21 cellular contexts compared by ENCODE assay signal in the genomic region with DNA sequence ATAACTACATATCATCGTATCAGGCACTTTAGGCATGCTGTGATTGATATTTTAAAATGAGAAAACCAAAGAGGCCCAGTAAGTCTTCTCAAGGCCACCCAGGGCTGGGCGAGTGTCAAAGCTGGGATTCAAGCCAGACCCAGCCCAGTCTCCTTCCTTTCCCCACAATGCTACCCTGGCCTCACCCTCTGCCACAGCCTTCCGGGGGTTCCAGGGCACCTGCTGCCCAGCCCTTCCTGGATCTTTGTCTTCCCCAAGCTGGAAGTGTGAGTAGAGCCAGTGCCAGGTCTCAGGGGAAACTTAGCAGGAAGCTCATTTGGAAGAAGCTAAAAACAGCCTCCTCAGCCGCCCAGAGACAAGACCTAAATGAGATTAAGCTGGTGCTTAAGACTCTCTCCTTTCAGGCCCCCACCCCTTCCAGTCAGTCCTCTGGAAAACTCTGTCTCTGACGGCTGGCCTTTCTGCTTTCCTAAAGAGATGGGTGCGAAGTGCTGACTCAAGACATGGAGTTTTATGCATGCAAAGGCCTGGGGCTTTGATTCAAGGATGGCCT.
DNase-seq lines count a peak whose midpoint lies in the region; ATAC-seq and TF ChIP-seq lines count a peak whose summit lies in the region.
"Had no signal": no experiment of that assay in that cellular context is flagged by ENCODE, and none has a peak within 500 bp of the region (broad histone marks: within the 10 kb centered on the region; RNA-seq: fewer than 3 reads in every experiment).

No MANE protein-coding gene starts in this region.

- no peaks in the 10 kb centered on the region for H3K36me3 ChIP-seq in A673 (ENCODE audit: insufficient read depth, low read length, poor library complexity, severe bottlenecking)
- H3K36me3 ChIP-seq in mucosa of descending colon (ENCODE audit: low read depth), result no peaks in the 10 kb centered on the region
- H3K36me3 ChIP-seq: BLaER1 treated with 17β-estradiol and CSF1 and Interleukin-3, amounts not matched to agents 10 nM and 100 nM; SJCRH30 had no signal

- no peaks in the 10 kb centered on the region for H3K27me3 ChIP-seq in A673 (replicated peaks; ENCODE audit: insufficient read depth, low read depth, low read length, poor library complexity)
- H3K27me3 ChIP-seq: BLaER1 treated with 17β-estradiol and CSF1 and Interleukin-3, amounts not matched to agents 10 nM and 100 nM; SJCRH30 had no signal

- CTCF ChIA-PET in A673 (lab: Charles Lee), result no interaction called here

- H3K36me3 Mint-ChIP-seq in chondrocyte (ENCODE audit: low read depth), result no peaks in the 10 kb centered on the region
- H3K36me3 Mint-ChIP-seq in activated T-cell treated with anti-CD3 and anti-CD28 coated beads, Interleukin-2, amount 50 U/mL, for 4 hours (ENCODE audit: insufficient read depth), result no peaks in the 10 kb centered on the region

- no peaks in the 10 kb centered on the region for H3K4me1 Mint-ChIP-seq in chondrocyte (ENCODE audit: low read depth)
- no peaks in the 10 kb centered on the region for H3K4me1 Mint-ChIP-seq in activated T-cell treated with anti-CD3 and anti-CD28 coated beads, Interleukin-2, amount 50 U/mL, for 4 hours (ENCODE audit: low read depth)

- no peak for TF ChIP-seq CTCF in A673 (conservative IDR thresholded peaks at IDR 0.05; ENCODE audit: low read depth, low read length)
- TF ChIP-seq CTCF in mucosa of descending colon (IDR thresholded peaks at IDR 0.05), result no peak
- no peak for TF ChIP-seq CTCF in chondrocyte (IDR thresholded peaks at IDR 0.05)
- no peak for TF ChIP-seq CTCF in omental fat pad (IDR thresholded peaks at IDR 0.05)

- no peak overlapping the region for H3K27ac Mint-ChIP-seq in chondrocyte (ENCODE audit: unreplicated experiment)
- H3K27ac Mint-ChIP-seq: CD4-positive, alpha-beta T cell had no signal

- peaks cover 7% of the 10 kb centered on the region for H3K9me3 Mint-ChIP-seq in chondrocyte (ENCODE audit: low read depth)
- H3K9me3 Mint-ChIP-seq in activated T-cell treated with anti-CD3 and anti-CD28 coated beads, Interleukin-2, amount 50 U/mL, for 4 hours, result peaks cover 6% of the 10 kb centered on the region

- H3K27ac ChIP-seq in A673 (ENCODE audit: low read depth, low read length, poor library complexity, severe bottlenecking), result no peak overlapping the region
- H3K27ac ChIP-seq: BLaER1 treated with 17β-estradiol and CSF1 and Interleukin-3, amounts not matched to agents 10 nM and 100 nM; HL-60; SJCRH30 had no signal

- H3K4me3 ChIP-seq in A673 (ENCODE audit: low read depth, low read length, poor library complexity, severe bottlenecking) (no peak overlapping the region), mucosa of descending colon (no peak overlapping the region)
- H3K4me3 ChIP-seq: BLaER1 treated with 17β-estradiol and CSF1 and Interleukin-3, amounts not matched to agents 10 nM and 100 nM; SJCRH30 had no signal

- H3K4me1 ChIP-seq in A673 (ENCODE audit: insufficient read depth, low read length, poor library complexity, severe bottlenecking) (no peaks in the 10 kb centered on the region), mucosa of descending colon (ENCODE audit: low read depth) (no peaks in the 10 kb centered on the region)

- BruUV-seq in A673 (replicated peaks; lab: Mats Ljungman, UMichigan), result no TSS peak

- ATAC-seq in esophagus mucosa, result peak; percentile 62
- peak; percentile 42 for ATAC-seq in mucosa of descending colon
- no peak for ATAC-seq in omental fat pad (ENCODE audit: low FRiP score)
- no peak for ATAC-seq in activated T-cell treated with anti-CD3 and anti-CD28 coated beads, Interleukin-2, amount 50 U/mL, for 4 hours
- ATAC-seq: HCT116, SK-N-SH treated with all-trans-retinoic acid at 6 μM for 48 hours had no signal

- no peaks in the 10 kb centered on the region for H3K27me3 Mint-ChIP-seq in chondrocyte (ENCODE audit: low read depth)
- peaks cover 4% of the 10 kb centered on the region for H3K27me3 Mint-ChIP-seq in activated T-cell treated with anti-CD3 and anti-CD28 coated beads, Interleukin-2, amount 50 U/mL, for 4 hours (ENCODE audit: low read depth)

- no peak overlapping the region for H3K4me3 Mint-ChIP-seq in chondrocyte (ENCODE audit: unreplicated experiment)
- H3K4me3 Mint-ChIP-seq in activated T-cell treated with anti-CD3 and anti-CD28 coated beads, Interleukin-2, amount 50 U/mL, for 4 hours, result no peak overlapping the region
- H3K4me3 Mint-ChIP-seq: CD4-positive, alpha-beta T cell had no signal

- no peaks in the 10 kb centered on the region for H3K9me3 ChIP-seq in A673 (ENCODE audit: low read depth, low read length, poor library complexity, severe bottlenecking)
- H3K9me3 ChIP-seq in mucosa of descending colon, result no peaks in the 10 kb centered on the region

- peak; percentile 22 for DNase-seq in A673 (ENCODE audit: low spot score)
- peak; percentile 96 for DNase-seq in NCI-H82 (lab: John Stamatoyannopoulos, UW)
- DNase-seq in mucosa of descending colon, result peak in 2 of 3 donors; percentile 25 to 50
- DNase-seq in kidney tubule cell (ENCODE audit: low spot score), result no peak
- DNase-seq in chondrocyte (ENCODE audit: low spot score), result no peak
- no peak for DNase-seq in omental fat pad (ENCODE audit: low spot score)
- DNase-seq in activated T-cell treated with anti-CD3 and anti-CD28 coated beads, Interleukin-2, amount 50 U/mL, for 4 hours, result no peak
- DNase-seq: AML-193; CD4-positive, alpha-beta T cell; NCI-H1048; NCI-H1417; NCI-H1694 treated with DMSO at 0.1 percent for 48 hours; NCI-H2081; NCI-H2227 treated with DMSO at 0.1 percent for 48 hours; NCI-H526 treated with DMSO at 0.1 percent for 48 hours; SJCRH30 had no signal

- intact Hi-C loops in A673 (cut with micrococcal nuclease; ENCODE audit: unreplicated experiment), result no loop called here
- intact Hi-C loops in mucosa of descending colon (cut with DNase I, micrococcal nuclease), result no loop called here

- POLR2A ChIA-PET in A673 (lab: Charles Lee; ENCODE audit: low non-redundant PET), result no interaction called here

Comparison
In these comparisons a context has a peak if more than half of its experiments do, and no peak if none do; other contexts are left out.
1. DNase-seq: peak in A673 (single experiment), NCI-H82 (single experiment) and mucosa of descending colon (2 of 3); none in kidney tubule cell (single experiment), chondrocyte (single experiment), omental fat pad (single experiment) and activated T-cell treated with anti-CD3 and anti-CD28 coated beads, Interleukin-2, amount 50 U/mL, for 4 hours (single experiment).
2. ATAC-seq: peak in esophagus mucosa (single experiment) and mucosa of descending colon (single experiment); none in omental fat pad (single experiment) and activated T-cell treated with anti-CD3 and anti-CD28 coated beads, Interleukin-2, amount 50 U/mL, for 4 hours (0 of 2).